ENCODE assay signal across 14 cellular contexts in the genomic region with DNA sequence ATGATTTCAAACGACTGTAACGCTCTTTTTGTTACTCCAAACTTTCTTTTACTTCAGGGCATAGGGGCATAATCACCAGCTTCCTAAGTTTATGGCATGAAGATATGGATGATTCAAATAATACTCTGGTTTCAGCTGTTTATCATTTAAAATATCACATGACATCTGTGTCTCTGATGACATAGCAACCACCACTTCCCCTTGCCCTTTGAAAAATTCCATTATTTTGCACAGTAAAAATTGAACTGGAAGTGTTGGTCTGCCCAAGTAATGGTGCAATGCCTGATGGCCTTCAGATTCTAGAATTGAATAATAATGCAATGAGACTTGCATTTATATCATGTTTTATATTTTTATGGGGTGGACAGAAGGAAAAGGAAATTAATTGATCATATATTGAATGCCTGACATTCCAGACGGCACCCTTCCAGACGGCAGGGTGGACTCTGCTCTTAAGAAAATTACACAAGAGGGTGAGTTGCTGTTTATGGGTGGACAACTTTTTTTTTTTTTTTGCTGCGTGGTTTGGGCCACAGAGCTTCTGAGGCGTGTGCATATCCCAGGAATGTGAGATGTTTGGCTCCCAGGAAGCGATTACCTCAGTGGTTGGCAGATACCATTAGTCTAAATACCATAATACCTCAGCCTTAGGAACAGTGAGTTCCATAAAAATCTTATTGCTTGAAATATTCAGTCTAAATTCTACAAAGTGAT.
A peak's percentile ranks its signal among the peaks of the same experiment; 100 is the strongest.
DNase-seq lines count a peak whose midpoint lies in the region; ATAC-seq and TF ChIP-seq lines count a peak whose summit lies in the region.
"Had no signal": no experiment of that assay in that cellular context is flagged by ENCODE, and none has a peak within 500 bp of the region (broad histone marks: within the 10 kb centered on the region; RNA-seq: fewer than 3 reads in every experiment).

No MANE protein-coding gene starts in this region.

- H3K4me3 ChIP-seq in SK-N-SH (ENCODE audit: low read depth in 2 of 2, low read length in 1 of 2) (no peak overlapping the region), fibroblast of villous mesenchyme (ENCODE audit: low read depth, low read length) (no peak overlapping the region)

- no peaks in the 10 kb centered on the region for H3K9me3 ChIP-seq in SK-N-SH

- H3K27me3 ChIP-seq in SK-N-SH (ENCODE audit: insufficient read depth) = no peaks in the 10 kb centered on the region

- POLR2A ChIA-PET in SK-N-SH (lab: Yijun Ruan, JAX) = no interaction called here

- CTCF ChIA-PET in SK-N-SH (lab: Yijun Ruan, JAX) = interaction anchor here (1.4 kb wide), 1 partner anchor 22 kb away, joined by 4 read pairs; no protein-coding TSS in a partner anchor

- TF ChIP-seq CTCF in SK-N-SH (IDR thresholded peaks at IDR 0.05) (no peak), fibroblast of villous mesenchyme (IDR thresholded peaks at IDR 0.05; ENCODE audit: insufficient read depth, low read depth, low read length) (no peak)

- no peaks in the 10 kb centered on the region for H3K9me2 ChIP-seq in SK-N-SH

- H2AFZ ChIP-seq in SK-N-SH (ENCODE audit: low read depth) = no peak overlapping the region

- no peak for TF ChIP-seq EP300 in SK-N-SH (IDR thresholded peaks at IDR 0.05; ENCODE audit: borderline replicate concordance in 1 of 2, low read depth in 1 of 2, low read length in 1 of 2)

- H3K79me2 ChIP-seq in SK-N-SH (ENCODE audit: insufficient read depth) = no peaks in the 10 kb centered on the region

- 61% methylated on average over 7 of the region's 7 CpGs for WGBS in SK-N-SH (ENCODE audit: low lambda C conversion rate)

- no peaks in the 10 kb centered on the region for H4K20me1 ChIP-seq in SK-N-SH (ENCODE audit: insufficient read depth)

- no peak for TF ChIP-seq RAD21 in SK-N-SH (IDR thresholded peaks at IDR 0.05; ENCODE audit: low read length)

- ATAC-seq in HG03565 (IDR thresholded peaks at IDR 0.05; ENCODE audit: unreplicated experiment) (no peak), HG03442 (IDR thresholded peaks at IDR 0.05; ENCODE audit: unreplicated experiment) (no peak)
- ATAC-seq: T-helper 17 cell had no signal

- H3K9ac ChIP-seq in SK-N-SH = no peak overlapping the region

- no peak overlapping the region for H3K4me2 ChIP-seq in SK-N-SH

- DNase-seq in EH (ENCODE audit: low read depth) (peak; percentile 69), SK-N-SH (no peak), fibroblast of villous mesenchyme (ENCODE audit: low read depth) (peak; percentile 83), non-pigmented ciliary epithelial cell (ENCODE audit: low read depth) (peak; percentile 31), GF-D8 (lab: John Stamatoyannopoulos, UW) (no peak), amygdala (lab: John Stamatoyannopoulos, UW) (no peak)
- DNase-seq: activated CD4-positive, alpha-beta T cell treated with anti-CD3 and anti-CD28 coated beads for 4 hours; activated naive CD8-positive, alpha-beta T cell treated with anti-CD3 and anti-CD28 coated beads, Interleukin-2, amount 10 ng/mL, durations not matched to agents 7 days and 5 days; C1 segment of cervical spinal cord; NCI-H2029 treated with DMSO at 0.1 percent for 48 hours; T-helper 17 cell had no signal

- no peaks in the 10 kb centered on the region for H3F3A ChIP-seq in SK-N-SH (replicated peaks; ENCODE audit: insufficient read depth)

- H3K27ac ChIP-seq in SK-N-SH (ENCODE audit: low read depth in 2 of 2, low read length in 1 of 2) = no peak overlapping the region
- H3K27ac ChIP-seq: RWPE1 had no signal

- H3K36me3 ChIP-seq in SK-N-SH (replicated peaks in 1 of 2; ENCODE audit: control insufficient read depth in 1 of 2, insufficient read depth in 2 of 2, low read length in 1 of 2) = no peaks in the 10 kb centered on the region

- H3K4me1 ChIP-seq in SK-N-SH (ENCODE audit: control insufficient read depth in 1 of 2, insufficient read depth in 2 of 2, low read depth in 1 of 2, low read length in 1 of 2) = peaks cover 0 to 11% of the 10 kb centered on the region in 2 experiments; a peak in 1 of 4 replicates

TF ChIP-seq in SK-N-SH, 30 proteins besides CTCF, POLR2A, EP300 and RAD21:
- TF ChIP-seq FOXJ3 (CRISPR knock-in tag; IDR thresholded peaks at IDR 0.05) (no peak), NFIC (IDR thresholded peaks at IDR 0.05; ENCODE audit: borderline replicate concordance) (peak; percentile 35; the same call in 1 of the 2 replicates), RFX5 (IDR thresholded peaks at IDR 0.05; ENCODE audit: low read length) (no peak), PBX3 (IDR thresholded peaks at IDR 0.05) (peak; percentile 16; the same call in 1 of the 2 replicates), EZH2phosphoT487 (IDR thresholded peaks at IDR 0.05; ENCODE audit: borderline replicate concordance, low read depth) (no peak)
- TF ChIP-seq, protein P1, sequence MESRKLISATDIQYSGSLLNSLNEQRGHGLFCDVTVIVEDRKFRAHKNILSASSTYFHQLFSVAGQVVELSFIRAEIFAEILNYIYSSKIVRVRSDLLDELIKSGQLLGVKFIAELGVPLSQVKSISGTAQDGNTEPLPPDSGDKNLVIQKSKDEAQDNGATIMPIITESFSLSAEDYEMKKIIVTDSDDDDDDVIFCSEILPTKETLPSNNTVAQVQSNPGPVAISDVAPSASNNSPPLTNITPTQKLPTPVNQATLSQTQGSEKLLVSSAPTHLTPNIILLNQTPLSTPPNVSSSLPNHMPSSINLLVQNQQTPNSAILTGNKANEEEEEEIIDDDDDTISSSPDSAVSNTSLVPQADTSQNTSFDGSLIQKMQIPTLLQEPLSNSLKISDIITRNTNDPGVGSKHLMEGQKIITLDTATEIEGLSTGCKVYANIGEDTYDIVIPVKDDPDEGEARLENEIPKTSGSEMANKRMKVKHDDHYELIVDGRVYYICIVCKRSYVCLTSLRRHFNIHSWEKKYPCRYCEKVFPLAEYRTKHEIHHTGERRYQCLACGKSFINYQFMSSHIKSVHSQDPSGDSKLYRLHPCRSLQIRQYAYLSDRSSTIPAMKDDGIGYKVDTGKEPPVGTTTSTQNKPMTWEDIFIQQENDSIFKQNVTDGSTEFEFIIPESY (IDR thresholded peaks at IDR 0.05; ENCODE audit: borderline replicate concordance, low read depth) = no peak

Comparison
In these comparisons a context has a peak if more than half of its experiments do, and no peak if none do; other contexts are left out.
1. DNase-seq: peak in EH (single experiment), fibroblast of villous mesenchyme (single experiment) and non-pigmented ciliary epithelial cell (single experiment); none in SK-N-SH (single experiment), GF-D8 (single experiment) and amygdala (0 of 56).